In the genomic region with DNA sequence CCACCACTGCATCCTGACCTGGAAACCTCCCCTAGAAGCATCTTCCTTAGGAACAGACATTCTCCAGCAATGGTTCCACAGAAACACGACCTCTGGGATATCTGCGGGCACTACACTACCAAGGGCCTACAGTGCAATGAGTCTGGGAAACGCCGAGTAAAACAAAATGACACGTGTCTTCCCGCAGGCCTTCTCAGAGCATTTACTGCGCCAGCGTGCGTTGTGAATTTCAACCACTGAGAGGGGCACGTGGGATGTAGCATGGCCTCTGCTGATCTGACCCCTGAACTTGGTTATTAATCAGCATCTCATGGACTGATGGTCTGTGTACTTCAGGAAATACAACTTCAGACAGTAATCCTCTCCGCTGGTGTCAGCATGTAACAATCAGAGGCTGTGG, we compare ENCODE assay signal across 3 cellular contexts.
TF ChIP-seq lines count a peak whose summit lies in the region.

No MANE protein-coding gene starts in this region.

TF ChIP-seq in liver, 16 proteins besides CTCF, POLR2A, EP300 and RAD21:
- TF ChIP-seq NR2F2 (IDR thresholded peaks at IDR 0.05), result peak; percentile 39
- TF ChIP-seq, protein P1, sequence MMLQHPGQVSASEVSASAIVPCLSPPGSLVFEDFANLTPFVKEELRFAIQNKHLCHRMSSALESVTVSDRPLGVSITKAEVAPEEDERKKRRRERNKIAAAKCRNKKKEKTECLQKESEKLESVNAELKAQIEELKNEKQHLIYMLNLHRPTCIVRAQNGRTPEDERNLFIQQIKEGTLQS (IDR thresholded peaks at IDR 0.05), result no peak
TF ChIP-seq in liver: peak in this region for 1.

TF ChIP-seq in HepG2, 621 proteins besides CTCF, POLR2A, EP300 and RAD21:
- TF ChIP-seq RXRB (CRISPR knock-in tag; IDR thresholded peaks at IDR 0.05; ENCODE audit: borderline replicate concordance), result no peak
- no peak for TF ChIP-seq SMC3 (IDR thresholded peaks at IDR 0.05; ENCODE audit: low read length)
- TF ChIP-seq GATA4 (IDR thresholded peaks at IDR 0.05; ENCODE audit: borderline replicate concordance, low read depth), result no peak
- no peak for TF ChIP-seq ZNF446 (CRISPR knock-in tag; IDR thresholded peaks at IDR 0.05)
- TF ChIP-seq KAT2B (IDR thresholded peaks at IDR 0.05; ENCODE audit: borderline replicate concordance, low read depth, low read length), result no peak

TF ChIP-seq in H1, 55 proteins besides CTCF, POLR2A, EP300 and RAD21:
- TF ChIP-seq, protein P2, sequence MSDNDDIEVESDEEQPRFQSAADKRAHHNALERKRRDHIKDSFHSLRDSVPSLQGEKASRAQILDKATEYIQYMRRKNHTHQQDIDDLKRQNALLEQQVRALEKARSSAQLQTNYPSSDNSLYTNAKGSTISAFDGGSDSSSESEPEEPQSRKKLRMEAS (IDR thresholded peaks at IDR 0.05), result no peak
- TF ChIP-seq CBX5 (IDR thresholded peaks at IDR 0.05; ENCODE audit: low read depth, low read length) (no peak), POLR2AphosphoS5 (IDR thresholded peaks at IDR 0.05; ENCODE audit: low read depth, low read length) (no peak), NANOG (IDR thresholded peaks at IDR 0.05; ENCODE audit: insufficient read depth, low read depth, low read length, poor library complexity, severe bottlenecking) (no peak), KDM1A (IDR thresholded peaks at IDR 0.05; ENCODE audit: borderline replicate concordance, low read length) (no peak), SP2 (IDR thresholded peaks at IDR 0.05; ENCODE audit: low read length) (no peak)
